ENCODE assay signal across 3 cellular contexts in genomic region chr13:110666255-110666533, GRCh38.
TF ChIP-seq lines count a peak whose summit lies in the region.

No MANE protein-coding gene starts in this region.

TF ChIP-seq in liver, 16 proteins besides CTCF, POLR2A, EP300 and RAD21:
- TF ChIP-seq HNF4A (conservative IDR thresholded peaks at IDR 0.05), result no peak
- TF ChIP-seq FOXA2 (IDR thresholded peaks at IDR 0.05), result no peak
- TF ChIP-seq TAF1 (conservative IDR thresholded peaks at IDR 0.05), result no peak
- no peak for TF ChIP-seq RXRA (IDR thresholded peaks at IDR 0.05)
- TF ChIP-seq HNF4G (IDR thresholded peaks at IDR 0.05), result no peak
- no peak for TF ChIP-seq MAX (IDR thresholded peaks at IDR 0.05)
- no peak for TF ChIP-seq EGR1 (IDR thresholded peaks at IDR 0.05; ENCODE audit: low read depth in 2 of 2)
- no peak for TF ChIP-seq JUND (IDR thresholded peaks at IDR 0.05)
- TF ChIP-seq NR2F2 (IDR thresholded peaks at IDR 0.05), result no peak
- no peak for TF ChIP-seq FOXA1 (IDR thresholded peaks at IDR 0.05)
- TF ChIP-seq SP1 (IDR thresholded peaks at IDR 0.05), result no peak
- TF ChIP-seq, protein P1, sequence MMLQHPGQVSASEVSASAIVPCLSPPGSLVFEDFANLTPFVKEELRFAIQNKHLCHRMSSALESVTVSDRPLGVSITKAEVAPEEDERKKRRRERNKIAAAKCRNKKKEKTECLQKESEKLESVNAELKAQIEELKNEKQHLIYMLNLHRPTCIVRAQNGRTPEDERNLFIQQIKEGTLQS (IDR thresholded peaks at IDR 0.05), result no peak
- TF ChIP-seq ZBTB33 (IDR thresholded peaks at IDR 0.05), result no peak
- TF ChIP-seq YY1 (IDR thresholded peaks at IDR 0.05), result no peak
- TF ChIP-seq GABPA (IDR thresholded peaks at IDR 0.05 in 1 of 2, conservative IDR thresholded peaks at IDR 0.05 in 1 of 2), result no peak
- TF ChIP-seq REST (IDR thresholded peaks at IDR 0.05), result no peak

TF ChIP-seq in HepG2, 621 proteins besides CTCF, POLR2A, EP300 and RAD21:
- TF ChIP-seq NR2F2 (IDR thresholded peaks at IDR 0.05; ENCODE audit: borderline replicate concordance, low read depth), result no peak
- TF ChIP-seq NFRKB (IDR thresholded peaks at IDR 0.05), result no peak
- TF ChIP-seq FOXA1 (IDR thresholded peaks at IDR 0.05), result no peak
- TF ChIP-seq FOXA1 (CRISPR knock-in tag; IDR thresholded peaks at IDR 0.05), result no peak
- no peak for TF ChIP-seq SNAPC4 (CRISPR knock-in tag; IDR thresholded peaks at IDR 0.05)
- TF ChIP-seq, protein P2, sequence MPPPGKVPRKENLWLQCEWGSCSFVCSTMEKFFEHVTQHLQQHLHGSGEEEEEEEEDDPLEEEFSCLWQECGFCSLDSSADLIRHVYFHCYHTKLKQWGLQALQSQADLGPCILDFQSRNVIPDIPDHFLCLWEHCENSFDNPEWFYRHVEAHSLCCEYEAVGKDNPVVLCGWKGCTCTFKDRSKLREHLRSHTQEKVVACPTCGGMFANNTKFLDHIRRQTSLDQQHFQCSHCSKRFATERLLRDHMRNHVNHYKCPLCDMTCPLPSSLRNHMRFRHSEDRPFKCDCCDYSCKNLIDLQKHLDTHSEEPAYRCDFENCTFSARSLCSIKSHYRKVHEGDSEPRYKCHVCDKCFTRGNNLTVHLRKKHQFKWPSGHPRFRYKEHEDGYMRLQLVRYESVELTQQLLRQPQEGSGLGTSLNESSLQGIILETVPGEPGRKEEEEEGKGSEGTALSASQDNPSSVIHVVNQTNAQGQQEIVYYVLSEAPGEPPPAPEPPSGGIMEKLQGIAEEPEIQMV (CRISPR knock-in tag; IDR thresholded peaks at IDR 0.05; ENCODE audit: low read depth), result no peak
- no peak for TF ChIP-seq ZNF20 (CRISPR knock-in tag; IDR thresholded peaks at IDR 0.05)
- no peak for TF ChIP-seq CENPT (CRISPR knock-in tag; IDR thresholded peaks at IDR 0.05; ENCODE audit: low read depth)
- TF ChIP-seq ZBTB26 (CRISPR knock-in tag; IDR thresholded peaks at IDR 0.05; ENCODE audit: borderline replicate concordance), result no peak
- TF ChIP-seq RBM39 (IDR thresholded peaks at IDR 0.05; ENCODE audit: low read depth, low read length, poor library complexity, severe bottlenecking), result no peak
- TF ChIP-seq RELA (CRISPR knock-in tag; IDR thresholded peaks at IDR 0.05), result no peak
- TF ChIP-seq ZNF703 (CRISPR knock-in tag; IDR thresholded peaks at IDR 0.05; ENCODE audit: borderline replicate concordance), result no peak
- TF ChIP-seq MED8 (CRISPR knock-in tag; IDR thresholded peaks at IDR 0.05; ENCODE audit: insufficient replicate concordance), result no peak
- TF ChIP-seq BORCS8-MEF2B (CRISPR knock-in tag; IDR thresholded peaks at IDR 0.05), result no peak
- TF ChIP-seq RFXANK (CRISPR knock-in tag; IDR thresholded peaks at IDR 0.05), result no peak
- no peak for TF ChIP-seq GATAD2A (CRISPR knock-in tag; IDR thresholded peaks at IDR 0.05)

TF ChIP-seq in SK-N-SH, 30 proteins besides CTCF, POLR2A, EP300 and RAD21:
- TF ChIP-seq TCF12 (IDR thresholded peaks at IDR 0.05), result no peak
- no peak for TF ChIP-seq RXRA (IDR thresholded peaks at IDR 0.05; ENCODE audit: borderline replicate concordance, low read depth)
- no peak for TF ChIP-seq TAF1 (IDR thresholded peaks at IDR 0.05; ENCODE audit: borderline replicate concordance, low read depth, low read length)
- no peak for TF ChIP-seq MEF2A (IDR thresholded peaks at IDR 0.05; ENCODE audit: borderline replicate concordance, low read depth)
- no peak for TF ChIP-seq CHD2 (IDR thresholded peaks at IDR 0.05; ENCODE audit: low read length, partially characterized antibody)
- TF ChIP-seq FOXJ3 (CRISPR knock-in tag; IDR thresholded peaks at IDR 0.05), result no peak
- no peak for TF ChIP-seq SMC3 (IDR thresholded peaks at IDR 0.05; ENCODE audit: low read depth, low read length)
- no peak for TF ChIP-seq GABPA (IDR thresholded peaks at IDR 0.05; ENCODE audit: low read depth)
TF ChIP-seq in SK-N-SH: peak in this region for 0.
